ENCODE assay signal across 2 cellular contexts in the genomic region with DNA sequence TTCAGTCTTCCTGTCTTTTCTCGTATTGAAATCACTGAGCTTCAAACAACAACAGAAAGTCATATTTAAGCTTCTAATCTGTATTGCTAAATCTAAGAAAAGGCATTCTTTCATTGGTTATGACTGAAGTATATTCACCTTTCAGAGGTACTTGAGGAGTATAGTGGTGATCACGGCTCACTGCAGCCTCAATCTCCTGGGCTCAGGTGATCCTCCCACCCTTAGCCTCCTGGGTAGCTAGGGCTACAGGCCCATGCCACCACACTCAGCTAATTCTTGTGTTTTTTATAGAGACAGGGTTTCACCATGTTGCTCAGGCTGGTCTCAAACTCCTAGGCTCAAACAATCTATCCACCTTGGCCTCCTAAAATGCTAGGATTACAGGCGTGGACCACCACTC.
TF ChIP-seq lines count a peak whose summit lies in the region.

No MANE protein-coding gene starts in this region.

TF ChIP-seq in HCT116, 20 proteins besides CTCF, POLR2A, EP300 and RAD21 (continued from another document):
- TF ChIP-seq, protein P1, sequence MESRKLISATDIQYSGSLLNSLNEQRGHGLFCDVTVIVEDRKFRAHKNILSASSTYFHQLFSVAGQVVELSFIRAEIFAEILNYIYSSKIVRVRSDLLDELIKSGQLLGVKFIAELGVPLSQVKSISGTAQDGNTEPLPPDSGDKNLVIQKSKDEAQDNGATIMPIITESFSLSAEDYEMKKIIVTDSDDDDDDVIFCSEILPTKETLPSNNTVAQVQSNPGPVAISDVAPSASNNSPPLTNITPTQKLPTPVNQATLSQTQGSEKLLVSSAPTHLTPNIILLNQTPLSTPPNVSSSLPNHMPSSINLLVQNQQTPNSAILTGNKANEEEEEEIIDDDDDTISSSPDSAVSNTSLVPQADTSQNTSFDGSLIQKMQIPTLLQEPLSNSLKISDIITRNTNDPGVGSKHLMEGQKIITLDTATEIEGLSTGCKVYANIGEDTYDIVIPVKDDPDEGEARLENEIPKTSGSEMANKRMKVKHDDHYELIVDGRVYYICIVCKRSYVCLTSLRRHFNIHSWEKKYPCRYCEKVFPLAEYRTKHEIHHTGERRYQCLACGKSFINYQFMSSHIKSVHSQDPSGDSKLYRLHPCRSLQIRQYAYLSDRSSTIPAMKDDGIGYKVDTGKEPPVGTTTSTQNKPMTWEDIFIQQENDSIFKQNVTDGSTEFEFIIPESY (IDR thresholded peaks at IDR 0.05; ENCODE audit: extremely low read depth, insufficient replicate concordance, low read length), result no peak
- no peak for TF ChIP-seq EZH2phosphoT487 (IDR thresholded peaks at IDR 0.05; ENCODE audit: borderline replicate concordance)
- TF ChIP-seq, protein P2, sequence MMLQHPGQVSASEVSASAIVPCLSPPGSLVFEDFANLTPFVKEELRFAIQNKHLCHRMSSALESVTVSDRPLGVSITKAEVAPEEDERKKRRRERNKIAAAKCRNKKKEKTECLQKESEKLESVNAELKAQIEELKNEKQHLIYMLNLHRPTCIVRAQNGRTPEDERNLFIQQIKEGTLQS (IDR thresholded peaks at IDR 0.05), result no peak
- TF ChIP-seq, protein P3, sequence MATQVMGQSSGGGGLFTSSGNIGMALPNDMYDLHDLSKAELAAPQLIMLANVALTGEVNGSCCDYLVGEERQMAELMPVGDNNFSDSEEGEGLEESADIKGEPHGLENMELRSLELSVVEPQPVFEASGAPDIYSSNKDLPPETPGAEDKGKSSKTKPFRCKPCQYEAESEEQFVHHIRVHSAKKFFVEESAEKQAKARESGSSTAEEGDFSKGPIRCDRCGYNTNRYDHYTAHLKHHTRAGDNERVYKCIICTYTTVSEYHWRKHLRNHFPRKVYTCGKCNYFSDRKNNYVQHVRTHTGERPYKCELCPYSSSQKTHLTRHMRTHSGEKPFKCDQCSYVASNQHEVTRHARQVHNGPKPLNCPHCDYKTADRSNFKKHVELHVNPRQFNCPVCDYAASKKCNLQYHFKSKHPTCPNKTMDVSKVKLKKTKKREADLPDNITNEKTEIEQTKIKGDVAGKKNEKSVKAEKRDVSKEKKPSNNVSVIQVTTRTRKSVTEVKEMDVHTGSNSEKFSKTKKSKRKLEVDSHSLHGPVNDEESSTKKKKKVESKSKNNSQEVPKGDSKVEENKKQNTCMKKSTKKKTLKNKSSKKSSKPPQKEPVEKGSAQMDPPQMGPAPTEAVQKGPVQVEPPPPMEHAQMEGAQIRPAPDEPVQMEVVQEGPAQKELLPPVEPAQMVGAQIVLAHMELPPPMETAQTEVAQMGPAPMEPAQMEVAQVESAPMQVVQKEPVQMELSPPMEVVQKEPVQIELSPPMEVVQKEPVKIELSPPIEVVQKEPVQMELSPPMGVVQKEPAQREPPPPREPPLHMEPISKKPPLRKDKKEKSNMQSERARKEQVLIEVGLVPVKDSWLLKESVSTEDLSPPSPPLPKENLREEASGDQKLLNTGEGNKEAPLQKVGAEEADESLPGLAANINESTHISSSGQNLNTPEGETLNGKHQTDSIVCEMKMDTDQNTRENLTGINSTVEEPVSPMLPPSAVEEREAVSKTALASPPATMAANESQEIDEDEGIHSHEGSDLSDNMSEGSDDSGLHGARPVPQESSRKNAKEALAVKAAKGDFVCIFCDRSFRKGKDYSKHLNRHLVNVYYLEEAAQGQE (IDR thresholded peaks at IDR 0.05; ENCODE audit: low read depth), result no peak
- no peak for TF ChIP-seq SP1 (IDR thresholded peaks at IDR 0.05; ENCODE audit: low read depth)
- no peak for TF ChIP-seq POLR2AphosphoS5 (IDR thresholded peaks at IDR 0.05; ENCODE audit: low read depth, low read length)
- TF ChIP-seq SRF (IDR thresholded peaks at IDR 0.05; ENCODE audit: low read depth), result no peak
- TF ChIP-seq FOSL1 (IDR thresholded peaks at IDR 0.05; ENCODE audit: low read depth), result no peak
- TF ChIP-seq TCF7L2 (IDR thresholded peaks at IDR 0.05; ENCODE audit: borderline replicate concordance, extremely low read depth, insufficient read depth, insufficient read length), result no peak
- no peak for TF ChIP-seq CEBPB (IDR thresholded peaks at IDR 0.05; ENCODE audit: low read depth)
- TF ChIP-seq SIN3A (IDR thresholded peaks at IDR 0.05; ENCODE audit: low read depth), result no peak
- no peak for TF ChIP-seq ELF1 (IDR thresholded peaks at IDR 0.05; ENCODE audit: borderline replicate concordance, low read depth)

TF ChIP-seq in WTC11, 78 proteins besides CTCF, POLR2A, EP300 and RAD21 (continued from another document):
- TF ChIP-seq, protein P4, sequence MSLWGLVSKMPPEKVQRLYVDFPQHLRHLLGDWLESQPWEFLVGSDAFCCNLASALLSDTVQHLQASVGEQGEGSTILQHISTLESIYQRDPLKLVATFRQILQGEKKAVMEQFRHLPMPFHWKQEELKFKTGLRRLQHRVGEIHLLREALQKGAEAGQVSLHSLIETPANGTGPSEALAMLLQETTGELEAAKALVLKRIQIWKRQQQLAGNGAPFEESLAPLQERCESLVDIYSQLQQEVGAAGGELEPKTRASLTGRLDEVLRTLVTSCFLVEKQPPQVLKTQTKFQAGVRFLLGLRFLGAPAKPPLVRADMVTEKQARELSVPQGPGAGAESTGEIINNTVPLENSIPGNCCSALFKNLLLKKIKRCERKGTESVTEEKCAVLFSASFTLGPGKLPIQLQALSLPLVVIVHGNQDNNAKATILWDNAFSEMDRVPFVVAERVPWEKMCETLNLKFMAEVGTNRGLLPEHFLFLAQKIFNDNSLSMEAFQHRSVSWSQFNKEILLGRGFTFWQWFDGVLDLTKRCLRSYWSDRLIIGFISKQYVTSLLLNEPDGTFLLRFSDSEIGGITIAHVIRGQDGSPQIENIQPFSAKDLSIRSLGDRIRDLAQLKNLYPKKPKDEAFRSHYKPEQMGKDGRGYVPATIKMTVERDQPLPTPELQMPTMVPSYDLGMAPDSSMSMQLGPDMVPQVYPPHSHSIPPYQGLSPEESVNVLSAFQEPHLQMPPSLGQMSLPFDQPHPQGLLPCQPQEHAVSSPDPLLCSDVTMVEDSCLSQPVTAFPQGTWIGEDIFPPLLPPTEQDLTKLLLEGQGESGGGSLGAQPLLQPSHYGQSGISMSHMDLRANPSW (CRISPR knock-in tag; conservative IDR thresholded peaks at IDR 0.05; ENCODE audit: low read depth), result no peak
- TF ChIP-seq KAT7 (CRISPR knock-in tag; IDR thresholded peaks at IDR 0.05; ENCODE audit: borderline replicate concordance), result no peak
- no peak for TF ChIP-seq MYBL2 (CRISPR knock-in tag; IDR thresholded peaks at IDR 0.05)
- TF ChIP-seq, protein P5, sequence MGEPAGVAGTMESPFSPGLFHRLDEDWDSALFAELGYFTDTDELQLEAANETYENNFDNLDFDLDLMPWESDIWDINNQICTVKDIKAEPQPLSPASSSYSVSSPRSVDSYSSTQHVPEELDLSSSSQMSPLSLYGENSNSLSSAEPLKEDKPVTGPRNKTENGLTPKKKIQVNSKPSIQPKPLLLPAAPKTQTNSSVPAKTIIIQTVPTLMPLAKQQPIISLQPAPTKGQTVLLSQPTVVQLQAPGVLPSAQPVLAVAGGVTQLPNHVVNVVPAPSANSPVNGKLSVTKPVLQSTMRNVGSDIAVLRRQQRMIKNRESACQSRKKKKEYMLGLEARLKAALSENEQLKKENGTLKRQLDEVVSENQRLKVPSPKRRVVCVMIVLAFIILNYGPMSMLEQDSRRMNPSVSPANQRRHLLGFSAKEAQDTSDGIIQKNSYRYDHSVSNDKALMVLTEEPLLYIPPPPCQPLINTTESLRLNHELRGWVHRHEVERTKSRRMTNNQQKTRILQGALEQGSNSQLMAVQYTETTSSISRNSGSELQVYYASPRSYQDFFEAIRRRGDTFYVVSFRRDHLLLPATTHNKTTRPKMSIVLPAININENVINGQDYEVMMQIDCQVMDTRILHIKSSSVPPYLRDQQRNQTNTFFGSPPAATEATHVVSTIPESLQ (CRISPR knock-in tag; IDR thresholded peaks at IDR 0.05), result no peak
- TF ChIP-seq, protein P6, sequence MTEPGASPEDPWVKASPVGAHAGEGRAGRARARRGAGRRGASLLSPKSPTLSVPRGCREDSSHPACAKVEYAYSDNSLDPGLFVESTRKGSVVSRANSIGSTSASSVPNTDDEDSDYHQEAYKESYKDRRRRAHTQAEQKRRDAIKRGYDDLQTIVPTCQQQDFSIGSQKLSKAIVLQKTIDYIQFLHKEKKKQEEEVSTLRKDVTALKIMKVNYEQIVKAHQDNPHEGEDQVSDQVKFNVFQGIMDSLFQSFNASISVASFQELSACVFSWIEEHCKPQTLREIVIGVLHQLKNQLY (CRISPR knock-in tag; IDR thresholded peaks at IDR 0.05), result no peak
- TF ChIP-seq GTF2I (CRISPR knock-in tag; conservative IDR thresholded peaks at IDR 0.05), result no peak
- TF ChIP-seq ETV6 (CRISPR knock-in tag; IDR thresholded peaks at IDR 0.05), result no peak
- no peak for TF ChIP-seq NFE2L1 (CRISPR knock-in tag; IDR thresholded peaks at IDR 0.05)
- TF ChIP-seq, protein P7, sequence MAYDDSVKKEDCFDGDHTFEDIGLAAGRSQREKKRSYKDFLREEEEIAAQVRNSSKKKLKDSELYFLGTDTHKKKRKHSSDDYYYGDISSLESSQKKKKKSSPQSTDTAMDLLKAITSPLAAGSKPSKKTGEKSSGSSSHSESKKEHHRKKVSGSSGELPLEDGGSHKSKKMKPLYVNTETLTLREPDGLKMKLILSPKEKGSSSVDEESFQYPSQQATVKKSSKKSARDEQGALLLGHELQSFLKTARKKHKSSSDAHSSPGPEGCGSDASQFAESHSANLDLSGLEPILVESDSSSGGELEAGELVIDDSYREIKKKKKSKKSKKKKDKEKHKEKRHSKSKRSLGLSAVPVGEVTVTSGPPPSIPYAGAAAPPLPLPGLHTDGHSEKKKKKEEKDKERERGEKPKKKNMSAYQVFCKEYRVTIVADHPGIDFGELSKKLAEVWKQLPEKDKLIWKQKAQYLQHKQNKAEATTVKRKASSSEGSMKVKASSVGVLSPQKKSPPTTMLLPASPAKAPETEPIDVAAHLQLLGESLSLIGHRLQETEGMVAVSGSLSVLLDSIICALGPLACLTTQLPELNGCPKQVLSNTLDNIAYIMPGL (CRISPR knock-in tag; IDR thresholded peaks at IDR 0.05), result no peak
- TF ChIP-seq FOXP1 (CRISPR knock-in tag; IDR thresholded peaks at IDR 0.05; ENCODE audit: borderline replicate concordance), result no peak
